In the genomic region with DNA sequence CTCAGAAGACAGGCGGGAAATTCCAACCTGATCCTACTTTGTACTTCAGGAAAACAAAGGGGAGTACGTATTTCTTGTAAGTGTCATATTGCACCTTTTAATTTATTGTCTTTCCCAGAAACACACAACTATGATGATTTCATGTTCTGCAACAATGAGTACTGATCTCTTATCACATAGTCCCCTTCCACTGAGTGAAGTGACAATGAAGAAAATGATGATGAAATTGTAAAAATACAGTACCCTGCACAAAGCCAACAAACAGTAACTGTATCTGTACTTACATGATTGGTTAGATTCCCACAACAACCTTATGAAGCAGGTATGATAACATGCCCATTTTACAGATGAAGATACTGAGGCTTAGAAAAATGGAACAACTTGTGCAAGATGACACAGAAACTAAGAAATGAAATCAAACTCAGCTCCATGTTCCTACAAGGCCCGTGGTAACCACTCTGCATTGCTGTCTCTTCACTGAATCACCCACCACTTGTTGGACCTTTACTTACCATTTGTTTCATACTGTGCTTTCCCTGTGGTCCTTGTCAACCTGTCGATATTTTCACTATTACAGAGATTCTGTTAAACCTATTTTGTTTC, we compare ENCODE assay signal across 31 cellular contexts. TPM values are rescaled to one million over a fixed set of nuclear protein-coding genes. Genes with fewer than 3 reads are reported as not detected.
"Had no signal": no experiment of that assay in that cellular context is flagged by ENCODE, and none has a peak within 500 bp of the region (broad histone marks: within the 10 kb centered on the region; RNA-seq: fewer than 3 reads in every experiment).

No MANE protein-coding gene starts in this region.

- H3K4me1 ChIP-seq: adrenal gland, breast epithelium had no signal

- H3K4me3 ChIP-seq: adrenal gland, body of pancreas, breast epithelium had no signal

- DNase-seq: activated B cell treated with CpG ODN at 0.5 μM for 24 hours; activated CD4-positive, alpha-beta memory T cell treated with anti-CD3 and anti-CD28 coated beads for 36 hours; activated CD4-positive, alpha-beta T cell treated with anti-CD3 and anti-CD28 coated beads for 4 hours; activated CD4-positive, alpha-beta T cell treated with anti-CD3 and anti-CD28 coated beads, Interleukin-2, amount 10 ng/mL, durations not matched to agents 24 days and 14 days; activated CD4-positive, alpha-beta T cell treated with anti-CD3 and anti-CD28 coated beads, Interleukin-2, amount 50 U/mL, for 1 hour; activated CD4-positive, alpha-beta T cell treated with anti-CD3 and anti-CD28 coated beads, Interleukin-2, amount 50 U/mL, for 4 hours; activated CD4-positive, CD25-positive, alpha-beta regulatory T cell treated with anti-CD3 and anti-CD28 coated beads, Interleukin-2, amount 50 U/mL, for 72 hours; activated CD8-positive, alpha-beta memory T cell treated with anti-CD3 and anti-CD28 coated beads for 24 hours; activated CD8-positive, alpha-beta memory T cell treated with anti-CD3 and anti-CD28 coated beads, Interleukin-2, amount 10 ng/mL, durations not matched to agents 7 days and 5 days; activated CD8-positive, alpha-beta memory T cell treated with anti-CD3 and anti-CD28 coated beads, Interleukin-2, amount 50 U/mL, for 48 hours; activated CD8-positive, alpha-beta T cell treated with anti-CD3 and anti-CD28 coated beads for 36 hours; activated effector memory CD4-positive, alpha-beta T cell treated with anti-CD3 and anti-CD28 coated beads, Interleukin-2, amount 50 U/mL, for 16 hours; activated gamma-delta T cell treated with Interleukin-2 at 50 U/mL for 16 hours; activated naive CD4-positive, alpha-beta T cell; activated naive CD4-positive, alpha-beta T cell treated with anti-CD3 and anti-CD28 coated beads for 36 hours; activated naive CD4-positive, alpha-beta T cell treated with anti-CD3 and anti-CD28 coated beads, Interleukin-2, amount 50 U/mL, for 16 hours; activated naive CD8-positive, alpha-beta T cell treated with anti-CD3 and anti-CD28 coated beads for 36 hours; activated T-cell treated with anti-CD3 and anti-CD28 coated beads, Interleukin-2, amount 50 U/mL, for 24 hours; activated T-cell treated with anti-CD3 and anti-CD28 coated beads, Interleukin-2, amount 50 U/mL, for 48 hours; adrenal gland; amniotic stem cell; aorta; body of pancreas; brain microvascular endothelial cell; central memory CD4-positive, alpha-beta T cell; T-helper 17 cell had no signal

- H3K4me1 Mint-ChIP-seq: activated B cell treated with CpG ODN at 0.5 μM for 24 hours; activated CD4-positive, alpha-beta T cell treated with anti-CD3 and anti-CD28 coated beads, Interleukin-2, amount 10 ng/mL, durations not matched to agents 24 days and 14 days; activated CD8-positive, alpha-beta memory T cell treated with anti-CD3 and anti-CD28 coated beads, Interleukin-2, amount 10 ng/mL, durations not matched to agents 7 days and 5 days had no signal

- H3K27me3 ChIP-seq: adrenal gland, body of pancreas, brain microvascular endothelial cell, breast epithelium had no signal

- H3K27ac Mint-ChIP-seq: activated B cell treated with CpG ODN at 0.5 μM for 24 hours; activated CD4-positive, alpha-beta memory T cell treated with anti-CD3 and anti-CD28 coated beads for 36 hours; activated CD4-positive, alpha-beta T cell treated with anti-CD3 and anti-CD28 coated beads, Interleukin-2, amount 10 ng/mL, durations not matched to agents 24 days and 14 days; activated CD8-positive, alpha-beta memory T cell treated with anti-CD3 and anti-CD28 coated beads, Interleukin-2, amount 10 ng/mL, durations not matched to agents 7 days and 5 days; activated CD8-positive, alpha-beta T cell treated with anti-CD3 and anti-CD28 coated beads for 36 hours; activated naive CD4-positive, alpha-beta T cell treated with anti-CD3 and anti-CD28 coated beads for 36 hours; activated naive CD4-positive, alpha-beta T cell treated with anti-CD3 and anti-CD28 coated beads, Interleukin-2, amount 50 U/mL, for 72 hours; activated naive CD8-positive, alpha-beta T cell treated with anti-CD3 and anti-CD28 coated beads for 36 hours; activated T-cell treated with anti-CD3 and anti-CD28 coated beads, Interleukin-2, amount 50 U/mL, for 24 hours; T-helper 17 cell had no signal

- H3K36me3 Mint-ChIP-seq: activated CD4-positive, alpha-beta memory T cell treated with anti-CD3 and anti-CD28 coated beads for 36 hours; activated CD8-positive, alpha-beta memory T cell treated with anti-CD3 and anti-CD28 coated beads, Interleukin-2, amount 10 ng/mL, durations not matched to agents 7 days and 5 days; activated naive CD8-positive, alpha-beta T cell treated with anti-CD3 and anti-CD28 coated beads for 36 hours had no signal

- H3K27ac ChIP-seq: adrenal gland, body of pancreas, brain microvascular endothelial cell, breast epithelium, VCaP had no signal

- H3K36me3 ChIP-seq: adrenal gland, brain microvascular endothelial cell, breast epithelium had no signal

- H3K9me3 Mint-ChIP-seq: activated CD4-positive, alpha-beta T cell treated with anti-CD3 and anti-CD28 coated beads, Interleukin-2, amount 10 ng/mL, durations not matched to agents 24 days and 14 days; activated naive CD4-positive, alpha-beta T cell treated with anti-CD3 and anti-CD28 coated beads for 36 hours; activated T-cell treated with anti-CD3 and anti-CD28 coated beads, Interleukin-2, amount 50 U/mL, for 24 hours had no signal

- ATAC-seq: activated CD8-positive, alpha-beta memory T cell treated with anti-CD3 and anti-CD28 coated beads, Interleukin-2, amount 10 ng/mL, durations not matched to agents 7 days and 5 days; activated CD8-positive, alpha-beta T cell treated with anti-CD3 and anti-CD28 coated beads for 36 hours; body of pancreas; T-helper 17 cell had no signal

- H3K9me3 ChIP-seq: adrenal gland, body of pancreas, breast epithelium had no signal

- H3K4me3 Mint-ChIP-seq: activated B cell treated with CpG ODN at 0.5 μM for 24 hours; activated CD4-positive, alpha-beta memory T cell treated with anti-CD3 and anti-CD28 coated beads for 36 hours; activated CD4-positive, alpha-beta T cell treated with anti-CD3 and anti-CD28 coated beads, Interleukin-2, amount 10 ng/mL, durations not matched to agents 24 days and 14 days; activated CD8-positive, alpha-beta memory T cell treated with anti-CD3 and anti-CD28 coated beads, Interleukin-2, amount 10 ng/mL, durations not matched to agents 7 days and 5 days; activated CD8-positive, alpha-beta T cell treated with anti-CD3 and anti-CD28 coated beads for 36 hours; activated naive CD4-positive, alpha-beta T cell treated with anti-CD3 and anti-CD28 coated beads for 36 hours; activated naive CD8-positive, alpha-beta T cell treated with anti-CD3 and anti-CD28 coated beads for 36 hours; activated T-cell treated with anti-CD3 and anti-CD28 coated beads, Interleukin-2, amount 50 U/mL, for 24 hours; T-helper 17 cell had no signal

- H3K27me3 Mint-ChIP-seq: activated B cell treated with CpG ODN at 0.5 μM for 24 hours; activated CD4-positive, alpha-beta memory T cell treated with anti-CD3 and anti-CD28 coated beads for 36 hours; activated CD8-positive, alpha-beta T cell treated with anti-CD3 and anti-CD28 coated beads for 36 hours; activated naive CD8-positive, alpha-beta T cell treated with anti-CD3 and anti-CD28 coated beads for 36 hours; activated T-cell treated with anti-CD3 and anti-CD28 coated beads, Interleukin-2, amount 50 U/mL, for 24 hours had no signal

RNA-seq across cellular contexts. Expression of gene SLC1A2, which starts 37.5 kb away (rescaled TPM):
- total RNA-seq: activated B cell treated with CpG ODN at 0.5 μM for 24 hours; activated CD4-positive, alpha-beta memory T cell treated with anti-CD3 and anti-CD28 coated beads for 36 hours; activated CD4-positive, alpha-beta T cell treated with anti-CD3 and anti-CD28 coated beads, Interleukin-2, amount 10 ng/mL, durations not matched to agents 24 days and 14 days; activated CD8-positive, alpha-beta memory T cell treated with anti-CD3 and anti-CD28 coated beads, Interleukin-2, amount 10 ng/mL, durations not matched to agents 7 days and 5 days; activated CD8-positive, alpha-beta T cell treated with anti-CD3 and anti-CD28 coated beads for 36 hours; activated naive CD4-positive, alpha-beta T cell treated with anti-CD3 and anti-CD28 coated beads for 36 hours; T-helper 1 cell treated with Interleukin-12 subunit alpha and Interleukin-12 subunit beta and Interleukin-4 antibody, amounts not matched to agents 30 ng/mL and 1 ng/mL, for 36 hours; T-helper 2 cell treated with Interferon-gamma antibody and Interleukin-4, amounts not matched to agents 100 ng/mL and 5 ng/mL, for 36 hours had no signal
- polyA plus RNA-seq: aorta had no signal
